1 cellular context compared by ENCODE assay signal in the genomic region with DNA sequence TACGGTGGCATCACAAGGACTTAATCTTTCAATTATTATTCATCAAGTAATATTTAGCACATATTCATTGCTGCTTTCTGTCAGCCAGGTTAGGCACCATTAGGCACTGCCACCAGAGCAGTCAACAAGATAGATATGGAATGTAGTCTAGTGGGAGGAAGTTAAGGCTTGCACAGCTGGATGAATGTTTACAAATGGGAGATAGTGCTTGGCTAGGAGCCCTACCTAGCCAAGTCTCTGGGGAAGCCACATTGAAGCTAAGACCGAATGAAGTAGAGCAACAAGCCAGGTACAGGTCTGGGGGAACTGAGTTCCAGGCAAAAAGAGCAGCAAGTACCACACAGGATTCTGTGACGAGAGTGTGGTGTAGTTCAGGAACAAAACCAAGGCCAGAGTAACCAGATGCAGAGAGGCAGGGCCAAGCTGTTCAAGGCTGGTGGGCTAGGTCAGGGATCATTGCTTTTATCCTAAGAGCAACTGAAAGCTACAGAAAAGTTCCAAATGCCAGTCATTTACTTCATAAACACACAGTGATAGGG.
TF ChIP-seq lines count a peak whose summit lies in the region.

No MANE protein-coding gene starts in this region.

TF ChIP-seq in SK-N-SH, 30 proteins besides CTCF, POLR2A, EP300 and RAD21 (continued from another document):
- TF ChIP-seq, protein P1, sequence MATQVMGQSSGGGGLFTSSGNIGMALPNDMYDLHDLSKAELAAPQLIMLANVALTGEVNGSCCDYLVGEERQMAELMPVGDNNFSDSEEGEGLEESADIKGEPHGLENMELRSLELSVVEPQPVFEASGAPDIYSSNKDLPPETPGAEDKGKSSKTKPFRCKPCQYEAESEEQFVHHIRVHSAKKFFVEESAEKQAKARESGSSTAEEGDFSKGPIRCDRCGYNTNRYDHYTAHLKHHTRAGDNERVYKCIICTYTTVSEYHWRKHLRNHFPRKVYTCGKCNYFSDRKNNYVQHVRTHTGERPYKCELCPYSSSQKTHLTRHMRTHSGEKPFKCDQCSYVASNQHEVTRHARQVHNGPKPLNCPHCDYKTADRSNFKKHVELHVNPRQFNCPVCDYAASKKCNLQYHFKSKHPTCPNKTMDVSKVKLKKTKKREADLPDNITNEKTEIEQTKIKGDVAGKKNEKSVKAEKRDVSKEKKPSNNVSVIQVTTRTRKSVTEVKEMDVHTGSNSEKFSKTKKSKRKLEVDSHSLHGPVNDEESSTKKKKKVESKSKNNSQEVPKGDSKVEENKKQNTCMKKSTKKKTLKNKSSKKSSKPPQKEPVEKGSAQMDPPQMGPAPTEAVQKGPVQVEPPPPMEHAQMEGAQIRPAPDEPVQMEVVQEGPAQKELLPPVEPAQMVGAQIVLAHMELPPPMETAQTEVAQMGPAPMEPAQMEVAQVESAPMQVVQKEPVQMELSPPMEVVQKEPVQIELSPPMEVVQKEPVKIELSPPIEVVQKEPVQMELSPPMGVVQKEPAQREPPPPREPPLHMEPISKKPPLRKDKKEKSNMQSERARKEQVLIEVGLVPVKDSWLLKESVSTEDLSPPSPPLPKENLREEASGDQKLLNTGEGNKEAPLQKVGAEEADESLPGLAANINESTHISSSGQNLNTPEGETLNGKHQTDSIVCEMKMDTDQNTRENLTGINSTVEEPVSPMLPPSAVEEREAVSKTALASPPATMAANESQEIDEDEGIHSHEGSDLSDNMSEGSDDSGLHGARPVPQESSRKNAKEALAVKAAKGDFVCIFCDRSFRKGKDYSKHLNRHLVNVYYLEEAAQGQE (IDR thresholded peaks at IDR 0.05; ENCODE audit: low read depth, low read length), result no peak
- TF ChIP-seq, protein P2, sequence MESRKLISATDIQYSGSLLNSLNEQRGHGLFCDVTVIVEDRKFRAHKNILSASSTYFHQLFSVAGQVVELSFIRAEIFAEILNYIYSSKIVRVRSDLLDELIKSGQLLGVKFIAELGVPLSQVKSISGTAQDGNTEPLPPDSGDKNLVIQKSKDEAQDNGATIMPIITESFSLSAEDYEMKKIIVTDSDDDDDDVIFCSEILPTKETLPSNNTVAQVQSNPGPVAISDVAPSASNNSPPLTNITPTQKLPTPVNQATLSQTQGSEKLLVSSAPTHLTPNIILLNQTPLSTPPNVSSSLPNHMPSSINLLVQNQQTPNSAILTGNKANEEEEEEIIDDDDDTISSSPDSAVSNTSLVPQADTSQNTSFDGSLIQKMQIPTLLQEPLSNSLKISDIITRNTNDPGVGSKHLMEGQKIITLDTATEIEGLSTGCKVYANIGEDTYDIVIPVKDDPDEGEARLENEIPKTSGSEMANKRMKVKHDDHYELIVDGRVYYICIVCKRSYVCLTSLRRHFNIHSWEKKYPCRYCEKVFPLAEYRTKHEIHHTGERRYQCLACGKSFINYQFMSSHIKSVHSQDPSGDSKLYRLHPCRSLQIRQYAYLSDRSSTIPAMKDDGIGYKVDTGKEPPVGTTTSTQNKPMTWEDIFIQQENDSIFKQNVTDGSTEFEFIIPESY (IDR thresholded peaks at IDR 0.05; ENCODE audit: borderline replicate concordance, low read depth), result no peak
- no peak for TF ChIP-seq TAF1 (IDR thresholded peaks at IDR 0.05; ENCODE audit: borderline replicate concordance, low read depth, low read length)
